Comparison of ENCODE assay signal across 8 cellular contexts in genomic region chr6:108497883-108498282, GRCh38.
DNase-seq lines count a peak whose midpoint lies in the region; FAIRE-seq and TF ChIP-seq lines count a peak whose summit lies in the region.

No MANE protein-coding gene starts in this region.

- no peak overlapping the region for H3K9ac ChIP-seq in kidney (ENCODE audit: low read length in 2 of 2)

- H3K9me3 ChIP-seq in WERI-Rb-1 (ENCODE audit: severe bottlenecking) (no peaks in the 10 kb centered on the region), kidney (ENCODE audit: control insufficient read depth in 1 of 2, low read length in 2 of 2) (no peaks in the 10 kb centered on the region)

- DNase-seq in SIG-M5 treated with dmso at 0.1 percent for 504 hours (lab: John Stamatoyannopoulos, UW; ENCODE audit: unreplicated experiment) = peak; percentile 45
- DNase-seq in SIG-M5 (lab: John Stamatoyannopoulos, UW) = no peak
- DNase-seq in HuH-7 (ENCODE audit: low spot score) = peak; percentile 49
- peak; percentile 50 for DNase-seq in WERI-Rb-1
- no peak for DNase-seq in kidney
- DNase-seq in activated CD4-positive, CD25-positive, alpha-beta regulatory T cell (lab: John Stamatoyannopoulos, UW) = no peak
- no peak for DNase-seq in NCI-H1092 treated with DMSO at 0.1 percent for 48 hours (lab: John Stamatoyannopoulos, UW)
- no peak for DNase-seq in hippocampal formation (lab: John Stamatoyannopoulos, UW)

- no peaks in the 10 kb centered on the region for H3K4me1 ChIP-seq in kidney (ENCODE audit: control insufficient read depth in 1 of 2, insufficient read depth in 1 of 2, low read depth in 1 of 2, low read length in 2 of 2)

- TF ChIP-seq CTCF in WERI-Rb-1 (IDR thresholded peaks at IDR 0.05; ENCODE audit: low read depth, low read length) = peak; percentile 67
- peak; percentile 32 for TF ChIP-seq CTCF in kidney (IDR thresholded peaks at IDR 0.05; ENCODE audit: borderline replicate concordance, extremely low read depth, insufficient read depth)

- no peak overlapping the region for H3K27ac ChIP-seq in WERI-Rb-1
- H3K27ac ChIP-seq in kidney (ENCODE audit: low read depth in 2 of 2, low read length in 2 of 2) = no peak overlapping the region

- H3K36me3 ChIP-seq in WERI-Rb-1 (no peaks in the 10 kb centered on the region), kidney (ENCODE audit: control insufficient read depth in 1 of 2, insufficient read depth in 2 of 2, low read length in 2 of 2) (no peaks in the 10 kb centered on the region)

- intact Hi-C loops in kidney (cut with DNase I) = loop anchor here (10.0 kb wide), 1 partner anchor 383 kb away; no protein-coding TSS in a partner anchor

- H3K27me3 ChIP-seq in WERI-Rb-1 (ENCODE audit: insufficient read depth, low read depth, severe bottlenecking) = no peaks in the 10 kb centered on the region

- H3K4me3 ChIP-seq in WERI-Rb-1 (ENCODE audit: low read depth, low read length) (no peak overlapping the region), kidney (ENCODE audit: low read length in 2 of 2) (no peak overlapping the region)

- no peak for FAIRE-seq in kidney (lab: Jason Lieb, UNC)

Comparison
In these comparisons a context has a peak if more than half of its experiments do, and no peak if none do; other contexts are left out.
1. DNase-seq: peak in SIG-M5 treated with dmso at 0.1 percent for 504 hours (single experiment), HuH-7 (single experiment) and WERI-Rb-1 (single experiment); none in SIG-M5 (single experiment), kidney (single experiment), activated CD4-positive, CD25-positive, alpha-beta regulatory T cell (0 of 4), NCI-H1092 treated with DMSO at 0.1 percent for 48 hours (single experiment) and hippocampal formation (0 of 2).